In the genomic region with DNA sequence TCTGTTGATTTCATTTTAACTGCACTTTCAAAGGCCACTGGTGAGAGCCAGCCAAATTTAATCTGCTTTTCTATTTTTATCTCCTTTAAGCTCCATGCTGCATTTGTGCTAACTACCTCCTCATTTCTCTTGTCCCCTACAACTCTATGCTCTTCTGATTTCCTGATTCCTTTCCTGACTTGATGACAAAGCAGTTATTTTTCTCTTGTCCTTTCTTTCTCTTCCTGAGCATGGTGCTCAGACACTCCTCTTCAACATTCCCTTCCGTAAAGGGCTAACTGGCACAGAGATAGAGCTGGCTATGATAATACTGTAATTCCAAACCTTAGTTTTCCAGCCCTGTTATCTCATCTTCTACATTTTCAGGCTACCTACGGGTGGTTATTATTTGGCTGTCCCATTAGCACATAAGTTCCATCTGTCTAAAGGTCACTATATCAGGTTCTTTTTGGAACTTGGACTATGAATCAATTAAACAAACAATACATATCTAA, we compare ENCODE assay signal across 22 cellular contexts.
"Had no signal": no experiment of that assay in that cellular context is flagged by ENCODE, and none has a peak within 500 bp of the region (broad histone marks: within the 10 kb centered on the region; RNA-seq: fewer than 3 reads in every experiment).

No MANE protein-coding gene starts in this region.

- ATAC-seq: activated naive CD4-positive, alpha-beta T cell treated with anti-CD3 and anti-CD28 coated beads, Interleukin-2, amount 50 U/mL, for 72 hours; activated T-cell treated with anti-CD3 and anti-CD28 coated beads, Interleukin-2, amount 50 U/mL, for 72 hours; lower lobe of right lung; natural killer cell treated with Interleukin-12 subunit alpha and Interleukin-12 subunit beta and Interleukin-15 and Interleukin-18, amount 100 ng/mL, for 72 hours; stimulated activated naive B cell treated with anti-CD40 and anti-IgM and Interleukin-4, amounts not matched to agents 10 μg/mL and 1 μg/mL and 100 μg/mL, for 72 hours; T-helper 17 cell; upper lobe of right lung had no signal

- FAIRE-seq: astrocyte, frontal cortex had no signal

- H3K4me3 Mint-ChIP-seq: activated T-cell treated with anti-CD3 and anti-CD28 coated beads, Interleukin-2, amount 50 U/mL, for 72 hours; immature natural killer cell; natural killer cell treated with Interleukin-12 subunit alpha and Interleukin-12 subunit beta and Interleukin-15 and Interleukin-18, amount 100 ng/mL, for 72 hours; stimulated activated naive B cell treated with anti-CD40 and anti-IgM and Interleukin-4, amounts not matched to agents 10 μg/mL and 1 μg/mL and 100 μg/mL, for 72 hours; T-helper 17 cell had no signal

- H3K27ac Mint-ChIP-seq: activated naive CD4-positive, alpha-beta T cell treated with anti-CD3 and anti-CD28 coated beads, Interleukin-2, amount 50 U/mL, for 72 hours; activated T-cell treated with anti-CD3 and anti-CD28 coated beads, Interleukin-2, amount 50 U/mL, for 72 hours; immature natural killer cell; natural killer cell treated with Interleukin-12 subunit alpha and Interleukin-12 subunit beta and Interleukin-15 and Interleukin-18, amount 100 ng/mL, for 72 hours; stimulated activated naive B cell treated with anti-CD40 and anti-IgM and Interleukin-4, amounts not matched to agents 10 μg/mL and 1 μg/mL and 100 μg/mL, for 72 hours; T-helper 17 cell had no signal

- H3K4me3 ChIP-seq: adrenal gland, breast epithelium, lower lobe of right lung, smooth muscle cell, thoracic aorta, upper lobe of right lung had no signal

- H3K27ac ChIP-seq: adrenal gland, breast epithelium, lower lobe of right lung, thoracic aorta, upper lobe of right lung, VCaP had no signal

- DNase-seq: activated CD4-positive, alpha-beta T cell treated with anti-CD3 and anti-CD28 coated beads for 1 hour; activated effector memory CD4-positive, alpha-beta T cell treated with anti-CD3 and anti-CD28 coated beads, Interleukin-2, amount 50 U/mL, for 16 hours; activated T-cell treated with anti-CD3 and anti-CD28 coated beads, Interleukin-2, amount 50 U/mL, for 72 hours; adrenal gland; cerebellar nuclear complex; effector CD4-positive, alpha-beta T cell; immature natural killer cell; kidney glomerular epithelial cell; lower lobe of right lung; retina; stimulated activated CD4-positive, alpha-beta T cell treated with anti-CD3 and anti-CD28 coated beads, Interleukin-4, amount 100 ng/mL, for 4 hours; stimulated activated naive B cell treated with anti-CD40 and anti-IgM and Interleukin-4, amounts not matched to agents 10 μg/mL and 1 μg/mL and 100 μg/mL, for 72 hours; T-helper 17 cell; upper lobe of right lung had no signal

- H3K4me2 ChIP-seq: smooth muscle cell had no signal

- H3K9me3 Mint-ChIP-seq: activated naive CD4-positive, alpha-beta T cell treated with anti-CD3 and anti-CD28 coated beads, Interleukin-2, amount 50 U/mL, for 72 hours; activated T-cell treated with anti-CD3 and anti-CD28 coated beads, Interleukin-2, amount 50 U/mL, for 72 hours; immature natural killer cell; natural killer cell treated with Interleukin-12 subunit alpha and Interleukin-12 subunit beta and Interleukin-15 and Interleukin-18, amount 100 ng/mL, for 72 hours; stimulated activated naive B cell treated with anti-CD40 and anti-IgM and Interleukin-4, amounts not matched to agents 10 μg/mL and 1 μg/mL and 100 μg/mL, for 72 hours had no signal

- H3K27me3 ChIP-seq: adrenal gland, breast epithelium, upper lobe of right lung had no signal

- H3K9me3 ChIP-seq: adrenal gland, breast epithelium, lower lobe of right lung, thoracic aorta, upper lobe of right lung had no signal

- H3K36me3 ChIP-seq: adrenal gland, breast epithelium, upper lobe of right lung had no signal

- H3K4me1 ChIP-seq: adrenal gland, breast epithelium, lower lobe of right lung, upper lobe of right lung had no signal

- H3K4me1 Mint-ChIP-seq: immature natural killer cell; stimulated activated naive B cell treated with anti-CD40 and anti-IgM and Interleukin-4, amounts not matched to agents 10 μg/mL and 1 μg/mL and 100 μg/mL, for 72 hours; T-helper 17 cell had no signal

- H3K36me3 Mint-ChIP-seq: activated naive CD4-positive, alpha-beta T cell treated with anti-CD3 and anti-CD28 coated beads, Interleukin-2, amount 50 U/mL, for 72 hours; natural killer cell treated with Interleukin-12 subunit alpha and Interleukin-12 subunit beta and Interleukin-15 and Interleukin-18, amount 100 ng/mL, for 72 hours had no signal
